In the genomic region with DNA sequence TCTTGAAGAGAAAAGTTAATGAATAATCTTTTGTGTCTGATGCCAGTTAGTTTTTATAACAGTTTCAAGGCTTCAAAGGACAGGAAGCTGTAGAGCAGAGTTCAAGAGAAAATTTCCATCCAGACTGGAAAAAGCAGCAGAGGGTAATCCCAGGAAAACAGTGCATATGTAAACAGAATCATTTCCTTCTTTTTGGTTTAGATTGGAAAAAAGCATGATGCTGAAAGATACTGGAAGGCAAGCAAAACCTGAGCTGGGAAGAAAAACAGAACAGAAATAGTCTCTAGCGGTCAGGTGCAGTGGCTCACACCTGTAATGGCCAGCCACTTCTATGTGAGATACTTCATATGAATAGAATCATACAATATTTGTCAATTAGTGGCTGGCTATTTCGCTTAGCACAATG, we compare ENCODE assay signal across 30 cellular contexts.
DNase-seq lines count a peak whose midpoint lies in the region; ATAC-seq, FAIRE-seq and TF ChIP-seq lines count a peak whose summit lies in the region.
"Had no signal": no experiment of that assay in that cellular context is flagged by ENCODE, and none has a peak within 500 bp of the region (broad histone marks: within the 10 kb centered on the region; RNA-seq: fewer than 3 reads in every experiment).

No MANE protein-coding gene starts in this region.

- H3K36me3 ChIP-seq in liver (ENCODE audit: control insufficient read depth in 4 of 4, insufficient read depth in 3 of 4, low read depth in 1 of 4, low read length in 3 of 4) (no peaks in the 10 kb centered on the region), small intestine (ENCODE audit: control insufficient read depth in 2 of 2, insufficient read depth in 2 of 2, low read length in 2 of 2) (no peaks in the 10 kb centered on the region)
- H3K36me3 ChIP-seq: ovary, WERI-Rb-1 had no signal

- no peak overlapping the region for H3K9ac ChIP-seq in liver (ENCODE audit: low read depth in 1 of 2, low read length in 2 of 2)

- H3K27me3 ChIP-seq in liver (ENCODE audit: control insufficient read depth in 4 of 4, insufficient read depth in 4 of 4, low read length in 3 of 4): no peaks in the 10 kb centered on the region
- H3K27me3 ChIP-seq in small intestine (ENCODE audit: control insufficient read depth in 2 of 2, insufficient read depth in 2 of 2, low read length in 2 of 2): no peaks in the 10 kb centered on the region
- H3K27me3 ChIP-seq: ovary had no signal

- WGBS in liver: 38% methylated on average over 2 of the region's 2 CpGs
- WGBS in small intestine, 3 donors: 18 to 49% (median 25%) methylated on average over 2 of the region's 2 CpGs

- H3K4me3 ChIP-seq in epithelial cell of proximal tubule (ENCODE audit: low read depth, low read length): no peak overlapping the region
- no peak overlapping the region for H3K4me3 ChIP-seq in liver (ENCODE audit: low read depth in 1 of 3, low read length in 3 of 3)
- H3K4me3 ChIP-seq in small intestine (ENCODE audit: low read depth in 1 of 2, low read length in 2 of 2): no peak overlapping the region
- H3K4me3 ChIP-seq: ovary had no signal

- peaks cover 8% of the 10 kb centered on the region for H3K4me1 Mint-ChIP-seq in Calu3 (ENCODE audit: low read depth, unreplicated experiment)
- no peaks in the 10 kb centered on the region for H3K4me1 Mint-ChIP-seq in stimulated activated effector memory CD8-positive, alpha-beta T cell treated with anti-CD3 and anti-CD28 coated beads, Interleukin-12 subunit alpha, Interleukin-12 subunit beta, amount 100 ng/mL, for 72 hours
- H3K4me1 Mint-ChIP-seq: activated naive CD4-positive, alpha-beta T cell treated with anti-CD3 and anti-CD28 coated beads, Interleukin-2, amount 10 ng/mL, durations not matched to agents 7 days and 5 days; nephron progenitor cell had no signal

- no peaks in the 10 kb centered on the region for H3K9me3 Mint-ChIP-seq in Calu3 (ENCODE audit: low read depth, unreplicated experiment)
- H3K9me3 Mint-ChIP-seq in stimulated activated effector memory CD8-positive, alpha-beta T cell treated with anti-CD3 and anti-CD28 coated beads, Interleukin-12 subunit alpha, Interleukin-12 subunit beta, amount 100 ng/mL, for 72 hours: no peaks in the 10 kb centered on the region
- H3K9me3 Mint-ChIP-seq: activated naive CD4-positive, alpha-beta T cell treated with anti-CD3 and anti-CD28 coated beads, Interleukin-2, amount 10 ng/mL, durations not matched to agents 7 days and 5 days; activated T-helper 1 cell treated with anti-CD3 and anti-CD28 coated beads, Interleukin-12 subunit alpha, Interleukin-12 subunit beta, Interleukin-2, Interleukin-4 antibody, amounts not matched to agents 30 ng/mL and 10 ng/mL and 1 ng/mL, durations not matched to agents 14 hours and 24 hours and 36 hours; CD8-positive, alpha-beta T cell; mesothelial cell of epicardium; nephron progenitor cell had no signal

- TF ChIP-seq CTCF in epithelial cell of proximal tubule (conservative IDR thresholded peaks at IDR 0.05; ENCODE audit: low read depth, low read length) (no peak), liver (IDR thresholded peaks at IDR 0.05; ENCODE audit: low read depth, low read length, missing input control) (no peak), Calu3 (IDR thresholded peaks at IDR 0.05; ENCODE audit: unreplicated experiment) (no peak)

- H3K36me3 Mint-ChIP-seq in Calu3 (ENCODE audit: insufficient read depth, unreplicated experiment): no peaks in the 10 kb centered on the region
- H3K36me3 Mint-ChIP-seq in stimulated activated effector memory CD8-positive, alpha-beta T cell treated with anti-CD3 and anti-CD28 coated beads, Interleukin-12 subunit alpha, Interleukin-12 subunit beta, amount 100 ng/mL, for 72 hours: no peaks in the 10 kb centered on the region
- H3K36me3 Mint-ChIP-seq: activated naive CD4-positive, alpha-beta T cell treated with anti-CD3 and anti-CD28 coated beads, Interleukin-2, amount 10 ng/mL, durations not matched to agents 7 days and 5 days; CD8-positive, alpha-beta T cell; mesothelial cell of epicardium had no signal

- ATAC-seq in stimulated activated effector memory CD8-positive, alpha-beta T cell treated with anti-CD3 and anti-CD28 coated beads, Interleukin-12 subunit alpha, Interleukin-12 subunit beta, amount 100 ng/mL, for 72 hours: no peak
- ATAC-seq: CD8-positive, alpha-beta T cell; SK-N-SH treated with all-trans-retinoic acid at 6 μM for 48 hours had no signal

- intact Hi-C loops in Calu3 (cut with micrococcal nuclease; ENCODE audit: unreplicated experiment): no loop called here

- H3K27me3 Mint-ChIP-seq in Calu3 (ENCODE audit: unreplicated experiment): peaks cover 16% of the 10 kb centered on the region
- H3K27me3 Mint-ChIP-seq: activated naive CD4-positive, alpha-beta T cell treated with anti-CD3 and anti-CD28 coated beads, Interleukin-2, amount 10 ng/mL, durations not matched to agents 7 days and 5 days had no signal

- CTCF ChIA-PET in Calu3 (lab: Charles Lee): no interaction called here

- H3K4me1 ChIP-seq in liver (ENCODE audit: control insufficient read depth in 4 of 4, insufficient read depth in 4 of 4, low read length in 3 of 4) (peaks cover 1 to 5% (median 4%) of the 10 kb centered on the region in 4 donors), small intestine (ENCODE audit: control insufficient read depth in 2 of 2, insufficient read depth in 1 of 2, low read depth in 1 of 2, low read length in 1 of 2) (no peaks in the 10 kb centered on the region)

- DNase-seq in HuH-7.5 (ENCODE audit: low spot score) (peak; percentile 25), epithelial cell of proximal tubule (ENCODE audit: low read depth) (peak; percentile 10), small intestine (peak; percentile 74), Calu3 (no peak), NCI-H1417 (lab: John Stamatoyannopoulos, UW) (no peak), T-helper 9 cell (no peak)
- no peak for DNase-seq in stimulated activated effector memory CD8-positive, alpha-beta T cell treated with anti-CD3 and anti-CD28 coated beads, Interleukin-12 subunit alpha, Interleukin-12 subunit beta, amount 100 ng/mL, for 72 hours (ENCODE audit: low spot score in 2 of 2)
- DNase-seq: activated CD4-positive, alpha-beta T cell treated with anti-CD3 and anti-CD28 coated beads, Interleukin-2, amount 50 U/mL, for 1 hour; activated naive CD4-positive, alpha-beta T cell treated with anti-CD3 and anti-CD28 coated beads, Interleukin-2, amount 10 ng/mL, durations not matched to agents 7 days and 5 days; amygdala; CD8-positive, alpha-beta T cell; GDM1; H7; IMR-90; NCI-H1105; NCI-H2081; nephron progenitor cell; ovary; stimulated activated CD8-positive, alpha-beta memory T cell treated with anti-CD3 and anti-CD28 coated beads, Interleukin-4, amount 100 ng/mL, for 48 hours; trophoblast cell; WERI-Rb-1 had no signal

- no peak overlapping the region for H3K4me3 Mint-ChIP-seq in Calu3 (ENCODE audit: low read depth, unreplicated experiment)
- no peak overlapping the region for H3K4me3 Mint-ChIP-seq in stimulated activated effector memory CD8-positive, alpha-beta T cell treated with anti-CD3 and anti-CD28 coated beads, Interleukin-12 subunit alpha, Interleukin-12 subunit beta, amount 100 ng/mL, for 72 hours
- H3K4me3 Mint-ChIP-seq: activated naive CD4-positive, alpha-beta T cell treated with anti-CD3 and anti-CD28 coated beads, Interleukin-2, amount 10 ng/mL, durations not matched to agents 7 days and 5 days; activated T-helper 1 cell treated with anti-CD3 and anti-CD28 coated beads, Interleukin-12 subunit alpha, Interleukin-12 subunit beta, Interleukin-2, Interleukin-4 antibody, amounts not matched to agents 30 ng/mL and 10 ng/mL and 1 ng/mL, durations not matched to agents 14 hours and 24 hours and 36 hours; CD8-positive, alpha-beta T cell; mesothelial cell of epicardium; nephron progenitor cell had no signal

- H3K27ac ChIP-seq in liver (ENCODE audit: low read depth in 1 of 2, low read length in 2 of 2): peak overlapping the region; percentile 58 to 85
- no peak overlapping the region for H3K27ac ChIP-seq in small intestine (ENCODE audit: low read depth in 1 of 2, low read length in 1 of 2)
- H3K27ac ChIP-seq: HL-60, ovary, WERI-Rb-1 had no signal

- FAIRE-seq in small intestine (lab: Jason Lieb, UNC): no peak
- FAIRE-seq: bronchial epithelial cell, endometrium, GM18507, keratinocyte had no signal

- H3K9me3 ChIP-seq in liver (ENCODE audit: control insufficient read depth in 4 of 4, low read length in 3 of 4) (no peaks in the 10 kb centered on the region), small intestine (ENCODE audit: control insufficient read depth, low read depth) (no peaks in the 10 kb centered on the region)
- H3K9me3 ChIP-seq: ovary had no signal

- TF ChIP-seq RAD21 in liver (IDR thresholded peaks at IDR 0.05): peak; percentile 50 to 56

- no peak overlapping the region for H3K27ac Mint-ChIP-seq in Calu3 (ENCODE audit: unreplicated experiment)
- H3K27ac Mint-ChIP-seq in stimulated activated effector memory CD8-positive, alpha-beta T cell treated with anti-CD3 and anti-CD28 coated beads, Interleukin-12 subunit alpha, Interleukin-12 subunit beta, amount 100 ng/mL, for 72 hours: no peak overlapping the region
- H3K27ac Mint-ChIP-seq: activated naive CD4-positive, alpha-beta T cell treated with anti-CD3 and anti-CD28 coated beads, Interleukin-2, amount 10 ng/mL, durations not matched to agents 7 days and 5 days; activated T-helper 1 cell treated with anti-CD3 and anti-CD28 coated beads, Interleukin-12 subunit alpha, Interleukin-12 subunit beta, Interleukin-2, Interleukin-4 antibody, amounts not matched to agents 30 ng/mL and 10 ng/mL and 1 ng/mL, durations not matched to agents 14 hours and 24 hours and 36 hours; CD8-positive, alpha-beta T cell; mesothelial cell of epicardium; nephron progenitor cell had no signal

- no TSS peak for BruUV-seq in Calu3 (replicated peaks; lab: Mats Ljungman, UMichigan)

TF ChIP-seq in liver, 16 proteins besides CTCF, POLR2A, EP300 and RAD21 (continues in another document):
- TF ChIP-seq SP1 (IDR thresholded peaks at IDR 0.05): peak; percentile 96
- TF ChIP-seq TAF1 (conservative IDR thresholded peaks at IDR 0.05): no peak
- peak; percentile 84 to 93 for TF ChIP-seq HNF4A (conservative IDR thresholded peaks at IDR 0.05)
- peak; percentile 74 for TF ChIP-seq YY1 (IDR thresholded peaks at IDR 0.05)
- TF ChIP-seq MAX (IDR thresholded peaks at IDR 0.05): peak; percentile 93

Comparison
In these comparisons a context has a peak if more than half of its experiments do, and no peak if none do; other contexts are left out.
1. DNase-seq: peak in HuH-7.5 (single experiment), epithelial cell of proximal tubule (single experiment) and small intestine (single experiment); none in Calu3 (single experiment), NCI-H1417 (0 of 3), T-helper 9 cell (single experiment) and stimulated activated effector memory CD8-positive, alpha-beta T cell treated with anti-CD3 and anti-CD28 coated beads, Interleukin-12 subunit alpha, Interleukin-12 subunit beta, amount 100 ng/mL, for 72 hours (0 of 2).
2. H3K27ac ChIP-seq: peak in liver (2 of 2); none in small intestine (0 of 2).